Comparison of ENCODE assay signal across 8 cellular contexts in the genomic region with DNA sequence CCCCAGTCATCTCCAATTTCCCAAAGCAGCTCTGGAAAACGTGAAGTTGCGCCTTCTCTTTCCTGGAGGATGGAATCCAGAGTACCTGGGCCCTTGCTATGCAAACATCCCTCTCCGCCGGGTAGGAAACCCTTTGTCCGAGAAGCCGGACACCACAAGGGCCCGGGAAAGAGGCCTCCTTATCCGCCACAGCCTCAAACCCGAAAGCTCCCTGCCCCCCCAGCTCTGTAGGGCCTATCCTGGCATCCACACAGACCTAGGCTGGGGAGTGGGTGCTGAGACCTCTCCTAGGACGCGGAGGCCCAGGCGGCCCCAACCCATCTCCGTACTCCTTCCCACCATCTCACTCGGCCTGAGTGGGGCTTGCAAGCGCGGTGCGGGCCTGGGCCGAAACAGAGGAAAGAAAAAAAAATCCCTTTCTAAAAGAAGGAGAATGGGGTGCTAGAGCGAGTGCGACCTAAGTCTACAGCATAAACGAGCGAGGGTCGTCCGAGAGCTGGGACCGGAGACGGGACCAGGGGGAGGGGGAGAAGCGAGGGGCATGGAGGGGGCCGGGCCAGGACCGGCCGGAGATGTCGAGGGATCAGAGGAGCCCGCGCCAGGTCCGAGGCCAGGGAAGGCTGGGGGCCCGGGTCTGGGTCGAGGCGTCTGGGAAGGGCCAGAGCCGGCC. TPM values are rescaled to one million over a fixed set of nuclear protein-coding genes. Genes with fewer than 3 reads are reported as not detected.
DNase-seq lines count a peak whose midpoint lies in the region; ATAC-seq and TF ChIP-seq lines count a peak whose summit lies in the region.

No MANE protein-coding gene starts in this region.

- peak overlapping the region; percentile 87 for H3K27ac ChIP-seq in endodermal cell (ENCODE audit: low read depth, low read length)
- peak overlapping the region; percentile 84 for H3K27ac ChIP-seq in temporal lobe (ENCODE audit: low read depth, low read length)

- H3K9me3 Mint-ChIP-seq in endodermal cell: no peaks in the 10 kb centered on the region

- H3K9ac ChIP-seq in endodermal cell (ENCODE audit: extremely low read depth, low read length, poor library complexity, severe bottlenecking): peak overlapping the region; percentile 89

- DNase-seq in AG04449 (ENCODE audit: low read depth, low spot score) (no peak), HuH-7 (ENCODE audit: low spot score) (peak; percentile 50), endodermal cell (peak; percentile 76), mucosa of gallbladder (ENCODE audit: low spot score) (peak; percentile 18)
- DNase-seq in activated CD8-positive, alpha-beta memory T cell treated with anti-CD3 and anti-CD28 coated beads for 24 hours: peak; percentile 73

- peaks cover 58% of the 10 kb centered on the region for H3K4me1 Mint-ChIP-seq in endodermal cell

- H3K36me3 ChIP-seq in endodermal cell (ENCODE audit: control insufficient read depth, insufficient read depth, low read length): no peaks in the 10 kb centered on the region

- H3K9me3 ChIP-seq in endodermal cell (ENCODE audit: control insufficient read depth, low read length): no peaks in the 10 kb centered on the region

- CTCF ChIA-PET in AG04449 (lab: Yijun Ruan, JAX): interaction anchor here (1.0 to 8.1 kb wide), 15 partner anchors 10 to 587 kb away, joined by 3 to 117 read pairs (median 4); a partner anchor contains a TSS

- POLR2A ChIA-PET in AG04449 (lab: Yijun Ruan, JAX): interaction anchor here (0.6 to 2.0 kb wide), 7 partner anchors 12 to 183 kb away, joined by 3 to 7 read pairs (median 3); a partner anchor contains a TSS

- ATAC-seq in GM19025 (IDR thresholded peaks at IDR 0.05; ENCODE audit: low read depth, unreplicated experiment) (peak; percentile 0), GM18870 (IDR thresholded peaks at IDR 0.05; ENCODE audit: unreplicated experiment) (no peak)

- peak overlapping the region; percentile 95 for H3K27ac Mint-ChIP-seq in endodermal cell

- WGBS in endodermal cell (ENCODE audit: insufficient coverage in 1 of 2, insufficient read length in 1 of 2), 2 experiments: 0% methylated on average over 13 to 37 of the region's 38 CpGs

- peak overlapping the region; percentile 80 for H3K4me3 Mint-ChIP-seq in endodermal cell

- H3K4me3 ChIP-seq in AG04449 (ENCODE audit: low read depth, low read length): peak overlapping the region; percentile 87
- H3K4me3 ChIP-seq in endodermal cell (ENCODE audit: low read length): peak overlapping the region; percentile 98

- no peaks in the 10 kb centered on the region for H3K36me3 Mint-ChIP-seq in endodermal cell (ENCODE audit: low read depth)

- H3K4me1 ChIP-seq in endodermal cell (ENCODE audit: control insufficient read depth, insufficient read depth, low read length): peaks cover 19% of the 10 kb centered on the region

- TF ChIP-seq CTCF in AG04449 (IDR thresholded peaks at IDR 0.05; ENCODE audit: insufficient read depth, low read length, missing control alignments) (no peak), endodermal cell (conservative IDR thresholded peaks at IDR 0.05) (no peak)

- no peaks in the 10 kb centered on the region for H3K27me3 ChIP-seq in endodermal cell (ENCODE audit: control insufficient read depth, insufficient read depth, low read length, poor library complexity, severe bottlenecking)

- no peaks in the 10 kb centered on the region for H3K27me3 Mint-ChIP-seq in endodermal cell (ENCODE audit: insufficient read depth)

RNA-seq across cellular contexts. Expression of a gene that starts 0.6 kb away (rescaled TPM):
- total RNA-seq in endodermal cell (10 to 100 TPM; 42.2 to 49.4 TPM), mucosa of gallbladder (54.1 TPM), temporal lobe (100 TPM)
- polyA plus RNA-seq in endodermal cell (2013, experiment 1 of 2): 55.1 TPM
- 51.1 TPM for polyA plus RNA-seq in endodermal cell (2013, experiment 2 of 2)
